In genomic region chr12:69906411-69907216, GRCh38 we compare ENCODE assay signal across 12 cellular contexts.
A peak's percentile ranks its signal among the peaks of the same experiment; 100 is the strongest.
DNase-seq lines count a peak whose midpoint lies in the region; ATAC-seq and TF ChIP-seq lines count a peak whose summit lies in the region.
"Had no signal": no experiment of that assay in that cellular context is flagged by ENCODE, and none has a peak within 500 bp of the region (broad histone marks: within the 10 kb centered on the region; RNA-seq: fewer than 3 reads in every experiment).

No MANE protein-coding gene starts in this region.

- H3K4me3 ChIP-seq in epithelial cell of esophagus (ENCODE audit: low read length), result no peak overlapping the region

- intact Hi-C loops in MCF 10A (cut with micrococcal nuclease), result no loop called here

- CTCF ChIA-PET in MCF 10A (lab: Yijun Ruan, JAX), result interaction anchor here (0.8 to 1.4 kb wide), 3 partner anchors 13 to 670 kb away, joined by 4 read pairs; no protein-coding TSS in a partner anchor

- no TSS peak for BruUV-seq in MCF 10A (replicated peaks; lab: Mats Ljungman, UMichigan)

- TF ChIP-seq CTCF in epithelial cell of esophagus (IDR thresholded peaks at IDR 0.05; ENCODE audit: insufficient read depth, low read depth, low read length, missing control alignments), result no peak
- no peak for TF ChIP-seq CTCF in MCF 10A (IDR thresholded peaks at IDR 0.05; ENCODE audit: unreplicated experiment)

- H3K9me3 Mint-ChIP-seq in MCF 10A (ENCODE audit: unreplicated experiment), result no peaks in the 10 kb centered on the region

- POLR2A ChIA-PET in MCF 10A (lab: Yijun Ruan, JAX), result interaction anchor here (0.5 to 0.6 kb wide), 2 partner anchors 68 to 318 kb away, joined by 3 to 4 read pairs; no protein-coding TSS in a partner anchor

- H3K4me1 Mint-ChIP-seq in MCF 10A (ENCODE audit: insufficient read depth, unreplicated experiment), result peaks cover 5% of the 10 kb centered on the region

- no peak overlapping the region for H3K27ac Mint-ChIP-seq in MCF 10A (ENCODE audit: low read depth, unreplicated experiment)

- peaks cover 7% of the 10 kb centered on the region for H3K36me3 Mint-ChIP-seq in MCF 10A (ENCODE audit: insufficient read depth, unreplicated experiment)

- no peaks in the 10 kb centered on the region for H3K27me3 Mint-ChIP-seq in MCF 10A (ENCODE audit: insufficient read depth, unreplicated experiment)

- ATAC-seq in GM18508 (IDR thresholded peaks at IDR 0.05; ENCODE audit: insufficient read depth, unreplicated experiment), result peak; percentile 54
- ATAC-seq in GM21526 (IDR thresholded peaks at IDR 0.05; ENCODE audit: low FRiP score, unreplicated experiment), result peak; percentile 87
- peak; percentile 86 for ATAC-seq in HG03139 (IDR thresholded peaks at IDR 0.05; ENCODE audit: unreplicated experiment)
- ATAC-seq: left lobe of liver had no signal

- H3K4me3 Mint-ChIP-seq in MCF 10A (ENCODE audit: unreplicated experiment), result no peak overlapping the region

- DNase-seq in epithelial cell of esophagus (ENCODE audit: low read depth), result peak; percentile 29
- no peak for DNase-seq in NCI-H1417 (lab: John Stamatoyannopoulos, UW)
- no peak for DNase-seq in MCF 10A (ENCODE audit: unreplicated experiment)
- no peak for DNase-seq in anterior cingulate cortex (lab: John Stamatoyannopoulos, UW)
- no peak for DNase-seq in hepatic stellate cell (ENCODE audit: low spot score)
- DNase-seq: NCI-H187 treated with DMSO at 0.1 percent for 48 hours, retina, SIG-M5 had no signal
